In the genomic region with DNA sequence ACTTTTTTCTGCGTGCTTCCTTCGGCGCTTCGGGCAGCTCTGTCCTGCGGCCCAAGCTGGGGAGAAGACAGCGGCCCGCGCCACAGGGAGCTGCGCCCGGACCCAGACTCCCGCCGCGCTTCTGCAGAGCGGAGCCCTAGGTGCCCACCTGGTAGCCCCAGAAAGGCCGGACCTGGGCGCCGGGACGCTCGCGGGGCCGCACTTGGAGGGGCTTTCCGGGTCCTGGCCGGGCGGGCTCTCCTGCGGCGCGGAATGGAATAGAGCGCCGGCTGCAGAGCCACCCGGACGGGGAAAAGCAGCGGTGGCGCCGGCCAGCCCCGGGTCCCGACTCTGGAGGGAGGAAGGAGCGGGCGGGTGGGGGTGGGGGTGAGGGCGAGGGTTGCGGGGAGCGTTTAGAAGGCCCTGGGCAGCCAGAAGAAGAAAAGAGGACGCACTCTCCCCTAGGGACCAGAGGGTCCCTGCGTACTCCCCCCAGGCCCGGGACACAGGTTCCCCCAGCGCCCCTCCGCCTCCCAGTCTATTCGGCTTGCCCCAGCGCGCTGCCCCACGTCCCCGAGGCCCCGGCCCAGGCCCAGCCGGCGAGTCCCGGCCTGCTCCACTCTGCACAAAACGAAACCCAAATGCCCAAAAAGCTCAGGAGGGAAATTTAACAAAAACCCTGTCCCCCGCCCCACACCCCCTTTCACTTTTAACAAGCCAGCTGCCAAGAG, we compare ENCODE assay signal across 9 cellular contexts. TPM values are rescaled to one million over a fixed set of nuclear protein-coding genes. Genes with fewer than 3 reads are reported as not detected.
DNase-seq lines count a peak whose midpoint lies in the region; ATAC-seq and TF ChIP-seq lines count a peak whose summit lies in the region.
"Had no signal": no experiment of that assay in that cellular context is flagged by ENCODE, and none has a peak within 500 bp of the region (broad histone marks: within the 10 kb centered on the region; RNA-seq: fewer than 3 reads in every experiment).

No MANE protein-coding gene starts in this region.

- peak overlapping the region; percentile 60 for H3K4me2 ChIP-seq in H9 (ENCODE audit: insufficient read depth, insufficient read length, low read length)
- peak overlapping the region; percentile 97 for H3K4me2 ChIP-seq in smooth muscle cell

- no peak overlapping the region for H2BK20ac ChIP-seq in H9 (ENCODE audit: low read depth, low read length, poor library complexity, severe bottlenecking)

- no peak overlapping the region for H3K23ac ChIP-seq in H9 (ENCODE audit: insufficient read length, low read depth, low read length)

- H2AFZ ChIP-seq in H9 (ENCODE audit: low read length) (no peak overlapping the region), smooth muscle cell (ENCODE audit: low read depth) (peak overlapping the region; percentile 83)

- ATAC-seq in GM21390 (IDR thresholded peaks at IDR 0.05; ENCODE audit: unreplicated experiment) = no peak

- H3K4ac ChIP-seq in H9 (ENCODE audit: low read depth, low read length) = no peak overlapping the region

- no peak overlapping the region for H3T11ph ChIP-seq in H9 (ENCODE audit: low read length)

- H3K79me2 ChIP-seq in H9 (ENCODE audit: insufficient read depth, low read length) (no peaks in the 10 kb centered on the region), smooth muscle cell (ENCODE audit: low read depth) (peaks cover 55% of the 10 kb centered on the region)

- H3K9me3 ChIP-seq in H9 (ENCODE audit: control insufficient read depth, low read depth, low read length) (no peaks in the 10 kb centered on the region), smooth muscle cell (replicated peaks; ENCODE audit: low read depth) (no peaks in the 10 kb centered on the region), SJCRH30 (replicated peaks) (no peaks in the 10 kb centered on the region)

- H2AK5ac ChIP-seq in H9 (ENCODE audit: insufficient read length, low read length) = no peak overlapping the region

- DNase-seq in H9 (peak; percentile 50), choroid plexus epithelial cell (ENCODE audit: low read depth) (no peak), kidney epithelial cell (ENCODE audit: low read depth) (no peak), smooth muscle cell (lab: John Stamatoyannopoulos, UW; ENCODE audit: unreplicated experiment) (no peak), dedifferentiated amniotic fluid mesenchymal stem cell (ENCODE audit: extremely low spot score) (no peak), SJCRH30 (no peak), OCI-M1 (lab: John Stamatoyannopoulos, UW) (no peak)
- DNase-seq: naive B cell had no signal

- no peak overlapping the region for H4K5ac ChIP-seq in H9 (ENCODE audit: insufficient read length, low read depth, low read length)

- H4K91ac ChIP-seq in H9 (ENCODE audit: insufficient read length, low read depth, low read length) = no peak overlapping the region

- peaks cover 12 to 30% of the 10 kb centered on the region in 2 experiments for H3K4me1 Mint-ChIP-seq in H9

- H3K36me3 Mint-ChIP-seq in H9 (ENCODE audit: insufficient read depth in 1 of 3, low read depth in 3 of 3) = no peaks in the 10 kb centered on the region; a peak in 1 of 7 replicates

- peak overlapping the region; percentile 44 to 75 for H3K4me3 Mint-ChIP-seq in H9

- no peak overlapping the region for H3K27ac ChIP-seq in H9 (ENCODE audit: insufficient read length, low read depth, low read length)
- H3K27ac ChIP-seq in smooth muscle cell (ENCODE audit: low read depth) = peak overlapping the region; percentile 43
- no peak overlapping the region for H3K27ac ChIP-seq in SJCRH30

- no peak overlapping the region for H3K56ac ChIP-seq in H9 (ENCODE audit: insufficient read length, low read depth, low read length)

- peaks cover 98% of the 10 kb centered on the region for H3K27me3 Mint-ChIP-seq in H9 (ENCODE audit: low read depth)

- H2BK12ac ChIP-seq in H9 (ENCODE audit: insufficient read length, low read depth, low read length) = no peak overlapping the region

- no peak overlapping the region for H3K9ac ChIP-seq in H9 (ENCODE audit: extremely low read depth, insufficient read length, low read length)
- H3K9ac ChIP-seq in smooth muscle cell (ENCODE audit: low read depth) = peak overlapping the region; percentile 57

- no CpG with 5 or more reads among the region's 57 CpGs for WGBS in H9 (ENCODE audit: extremely low coverage, insufficient read length, low lambda C conversion rate)
- WGBS in smooth muscle cell (ENCODE audit: low lambda C conversion rate) = 2% methylated on average over 38 of the region's 57 CpGs

- H3K4me3 ChIP-seq in choroid plexus epithelial cell (ENCODE audit: low read depth, low read length) (peak overlapping the region; percentile 46), kidney epithelial cell (ENCODE audit: low read depth, low read length) (peak overlapping the region; percentile 91), smooth muscle cell (peak overlapping the region; percentile 95), SJCRH30 (no peak overlapping the region)

- H3K9me3 Mint-ChIP-seq in H9 = peaks cover 0 to 8% of the 10 kb centered on the region in 2 experiments; a peak in 1 of 5 replicates

- H3K27me3 ChIP-seq in H9 (ENCODE audit: insufficient read depth, low read length) (peaks cover 69% of the 10 kb centered on the region), kidney epithelial cell (ENCODE audit: control insufficient read depth, insufficient read depth, low read length) (no peaks in the 10 kb centered on the region), smooth muscle cell (ENCODE audit: low read depth) (peaks cover 5% of the 10 kb centered on the region), SJCRH30 (no peaks in the 10 kb centered on the region)

- H3K36me3 ChIP-seq in kidney epithelial cell (ENCODE audit: control insufficient read depth, insufficient read depth, low read length) (peaks cover 6% of the 10 kb centered on the region), smooth muscle cell (ENCODE audit: low read depth) (no peaks in the 10 kb centered on the region), SJCRH30 (peaks cover 10% of the 10 kb centered on the region)

- H2BK15ac ChIP-seq in H9 (ENCODE audit: low read depth, low read length) = no peak overlapping the region

- H4K20me1 ChIP-seq in H9 (ENCODE audit: control insufficient read depth, insufficient read depth, insufficient read length) (no peaks in the 10 kb centered on the region), smooth muscle cell (ENCODE audit: low read depth) (peaks cover 30% of the 10 kb centered on the region)

- H3K79me1 ChIP-seq in H9 (ENCODE audit: insufficient read depth, low read depth, low read length, poor library complexity, severe bottlenecking) = no peaks in the 10 kb centered on the region

- no peak overlapping the region for H3K14ac ChIP-seq in H9 (ENCODE audit: insufficient read depth, low read length)

- no peak overlapping the region for H3K27ac Mint-ChIP-seq in H9
- H3K27ac Mint-ChIP-seq: naive B cell had no signal

- TF ChIP-seq CTCF in H9 (conservative IDR thresholded peaks at IDR 0.05) = no peak
- TF ChIP-seq CTCF in choroid plexus epithelial cell (conservative IDR thresholded peaks at IDR 0.05; ENCODE audit: low read depth, low read length) = no peak
- no peak for TF ChIP-seq CTCF in kidney epithelial cell (IDR thresholded peaks at IDR 0.05; ENCODE audit: insufficient read depth, low read length, poor library complexity, severe bottlenecking)
- TF ChIP-seq CTCF in smooth muscle cell (IDR thresholded peaks at IDR 0.05; ENCODE audit: borderline replicate concordance, insufficient read depth, poor library complexity, severe bottlenecking) = no peak

- no peak overlapping the region for H2BK5ac ChIP-seq in H9 (ENCODE audit: insufficient read length, low read length)

- no peaks in the 10 kb centered on the region for H3F3A ChIP-seq in smooth muscle cell (ENCODE audit: low read depth)

- H3K4me1 ChIP-seq in H9 (ENCODE audit: insufficient read depth, low read length) (no peaks in the 10 kb centered on the region; the same call in none of the 2 replicates), smooth muscle cell (ENCODE audit: low read depth) (peaks cover 11% of the 10 kb centered on the region), SJCRH30 (no peaks in the 10 kb centered on the region)

- H3K23me2 ChIP-seq in H9 (ENCODE audit: insufficient read length, low read depth, low read length, poor library complexity, severe bottlenecking) = peaks cover 22% of the 10 kb centered on the region

- no peak overlapping the region for H3K18ac ChIP-seq in H9 (ENCODE audit: insufficient read length, low read depth, low read length)

- H4K8ac ChIP-seq in H9 (replicated peaks; ENCODE audit: insufficient read length, low read depth, low read length) = no peak overlapping the region

- H2BK120ac ChIP-seq in H9 (ENCODE audit: low read depth, low read length, poor library complexity, severe bottlenecking) = no peak overlapping the region

RNA-seq across cellular contexts. Expression of a gene that starts 4.5 kb away (rescaled TPM):
- 0.09 and 0.13 TPM in 2 replicates for total RNA-seq in H9 (2021)
- total RNA-seq in kidney epithelial cell = 13.8 and 16.8 TPM in 2 replicates
- total RNA-seq in smooth muscle cell = 5.2 and 11.8 TPM in 2 replicates
- polyA plus RNA-seq in smooth muscle cell = 6.8 and 8.4 TPM in 2 replicates
- 1.8 and 1.9 TPM in 2 replicates for total RNA-seq in SJCRH30 (2014; rRNA removed; shearing (Covaris generic))

RNA-seq across cellular contexts. Expression of a gene that starts 34.4 kb away (rescaled TPM):
- total RNA-seq in H9 (2021) (1.8 and 2.1 TPM in 2 replicates), kidney epithelial cell (18.7 and 24.3 TPM in 2 replicates), smooth muscle cell (1.5 and 87.4 TPM in 2 replicates)
- polyA plus RNA-seq in smooth muscle cell = 1.6 and 2.0 TPM in 2 replicates
- total RNA-seq in SJCRH30 (2014; rRNA removed; shearing (Covaris generic)) = 0.24 TPM in 1 of 2 replicates, not detected in the other
